19 cellular contexts compared by ENCODE assay signal in the genomic region with DNA sequence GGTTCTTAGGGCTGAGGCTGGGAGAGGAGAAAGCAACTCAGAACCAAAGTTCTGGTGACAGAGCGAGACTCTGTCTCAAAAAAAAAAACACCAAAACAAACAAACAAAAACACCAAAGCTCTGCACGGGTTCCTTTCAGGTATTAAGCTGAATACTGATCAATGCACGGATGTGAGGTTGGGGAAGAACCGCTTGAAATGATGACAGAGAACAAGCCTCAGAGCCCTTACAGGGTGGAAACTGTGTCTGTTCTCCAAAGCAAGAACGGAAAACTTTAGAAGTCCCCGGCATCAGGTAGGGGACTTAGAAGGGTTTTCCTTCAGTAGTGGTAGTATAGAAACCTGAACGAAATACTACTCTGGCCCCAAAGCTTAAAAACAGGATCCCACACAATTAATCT.
A peak's percentile ranks its signal among the peaks of the same experiment; 100 is the strongest.
DNase-seq lines count a peak whose midpoint lies in the region; ATAC-seq and TF ChIP-seq lines count a peak whose summit lies in the region.
"Had no signal": no experiment of that assay in that cellular context is flagged by ENCODE, and none has a peak within 500 bp of the region (broad histone marks: within the 10 kb centered on the region; RNA-seq: fewer than 3 reads in every experiment).

No MANE protein-coding gene starts in this region.

- peaks cover 4% of the 10 kb centered on the region; the same call in 1 of the 2 replicates for H3K9me3 ChIP-seq in OCI-LY3 (ENCODE audit: insufficient read depth, low read length)

- DNase-seq in activated T-cell treated with anti-CD3 and anti-CD28 coated beads, Interleukin-2, amount 50 U/mL, for 72 hours, result peak; percentile 10 to 18
- DNase-seq in activated T-cell treated with anti-CD3 and anti-CD28 coated beads, Interleukin-2, amount 50 U/mL, for 48 hours, result no peak
- no peak for DNase-seq in SHP77 treated with DMSO at 0.1 percent for 48 hours (lab: John Stamatoyannopoulos, UW)
- DNase-seq in COLO829 (ENCODE audit: low spot score), result no peak
- DNase-seq: ACHN; DMS79 treated with DMSO at 0.1 percent for 48 hours; GOT3; Kasumi-1; MM.1S; NCI-H1092; NCI-H2081; NCI-H2171 treated with DMSO at 0.1 percent for 48 hours; NCI-H510A; NCI-H748 treated with DMSO at 0.1 percent for 48 hours; NK-92 treated with Interleukin-12 subunit alpha and Interleukin-12 subunit beta, amount 100 ng/mL, for 24 hours; Right ventricle myocardium superior had no signal

- H4K20me1 ChIP-seq in OCI-LY3 (ENCODE audit: insufficient read depth, low read length), result peaks cover 50% of the 10 kb centered on the region

- H3K27me3 Mint-ChIP-seq in activated T-cell treated with anti-CD3 and anti-CD28 coated beads, Interleukin-2, amount 50 U/mL, for 72 hours (ENCODE audit: low read depth), result no peaks in the 10 kb centered on the region
- H3K27me3 Mint-ChIP-seq in activated T-helper 17 cell treated with anti-CD3 and anti-CD28 coated beads, Interleukin-2, amount 50 U/mL, for 72 hours, result no peaks in the 10 kb centered on the region
- H3K27me3 Mint-ChIP-seq in stimulated activated naive CD8-positive, alpha-beta T cell treated with anti-CD3 and anti-CD28 coated beads, Interleukin-15, Interleukin-2, amounts not matched to agents 100 ng/mL and 50 ng/mL, for 24 hours, result no peaks in the 10 kb centered on the region

- H3K27me3 ChIP-seq in OCI-LY3 (ENCODE audit: low read depth, low read length), result no peaks in the 10 kb centered on the region

- no peaks in the 10 kb centered on the region for H3K79me2 ChIP-seq in OCI-LY3 (ENCODE audit: low read length)

- H3K4me3 Mint-ChIP-seq in activated T-cell treated with anti-CD3 and anti-CD28 coated beads, Interleukin-2, amount 50 U/mL, for 72 hours, result peak overlapping the region; percentile 31 to 49
- H3K4me3 Mint-ChIP-seq in activated T-helper 17 cell treated with anti-CD3 and anti-CD28 coated beads, Interleukin-2, amount 50 U/mL, for 72 hours, result peak overlapping the region; percentile 29
- H3K4me3 Mint-ChIP-seq in stimulated activated naive CD8-positive, alpha-beta T cell treated with anti-CD3 and anti-CD28 coated beads, Interleukin-15, Interleukin-2, amounts not matched to agents 100 ng/mL and 50 ng/mL, for 24 hours, result no peak overlapping the region

- H3K36me3 ChIP-seq in OCI-LY3 (replicated peaks; ENCODE audit: low read depth, low read length), result peaks cover 58% of the 10 kb centered on the region

- H3K4me1 ChIP-seq in OCI-LY3 (ENCODE audit: low read length), result peaks cover 24% of the 10 kb centered on the region

- H3K27ac ChIP-seq in OCI-LY3 (ENCODE audit: low read length), result peak overlapping the region; percentile 49

- no peak for TF ChIP-seq CTCF in OCI-LY3 (IDR thresholded peaks at IDR 0.05; ENCODE audit: low read depth, low read length)

- H3K9me3 Mint-ChIP-seq in activated T-cell treated with anti-CD3 and anti-CD28 coated beads, Interleukin-2, amount 50 U/mL, for 72 hours, result no peaks in the 10 kb centered on the region
- H3K9me3 Mint-ChIP-seq in activated T-helper 17 cell treated with anti-CD3 and anti-CD28 coated beads, Interleukin-2, amount 50 U/mL, for 72 hours, result peaks cover 4% of the 10 kb centered on the region
- no peaks in the 10 kb centered on the region for H3K9me3 Mint-ChIP-seq in stimulated activated naive CD8-positive, alpha-beta T cell treated with anti-CD3 and anti-CD28 coated beads, Interleukin-15, Interleukin-2, amounts not matched to agents 100 ng/mL and 50 ng/mL, for 24 hours

- H3K27ac Mint-ChIP-seq in activated T-cell treated with anti-CD3 and anti-CD28 coated beads, Interleukin-2, amount 50 U/mL, for 72 hours, result no peak overlapping the region
- H3K27ac Mint-ChIP-seq in activated T-helper 17 cell treated with anti-CD3 and anti-CD28 coated beads, Interleukin-2, amount 50 U/mL, for 72 hours, result peak overlapping the region; percentile 90
- peak overlapping the region; percentile 64 for H3K27ac Mint-ChIP-seq in stimulated activated naive CD8-positive, alpha-beta T cell treated with anti-CD3 and anti-CD28 coated beads, Interleukin-15, Interleukin-2, amounts not matched to agents 100 ng/mL and 50 ng/mL, for 24 hours

- no peak overlapping the region for H2AFZ ChIP-seq in OCI-LY3 (ENCODE audit: low read depth, low read length)

- peak; percentile 84 to 90 for ATAC-seq in activated T-cell treated with anti-CD3 and anti-CD28 coated beads, Interleukin-2, amount 50 U/mL, for 72 hours (replicated peaks in 1 of 2)
- peak; percentile 90 for ATAC-seq in activated T-helper 17 cell treated with anti-CD3 and anti-CD28 coated beads, Interleukin-2, amount 50 U/mL, for 72 hours (replicated peaks)

- H3K36me3 Mint-ChIP-seq in activated T-cell treated with anti-CD3 and anti-CD28 coated beads, Interleukin-2, amount 50 U/mL, for 72 hours (ENCODE audit: insufficient read depth in 2 of 2), result peaks cover 9% of the 10 kb centered on the region in 2 donors
- peaks cover 45% of the 10 kb centered on the region for H3K36me3 Mint-ChIP-seq in activated T-helper 17 cell treated with anti-CD3 and anti-CD28 coated beads, Interleukin-2, amount 50 U/mL, for 72 hours (ENCODE audit: low read depth)
- H3K36me3 Mint-ChIP-seq in stimulated activated naive CD8-positive, alpha-beta T cell treated with anti-CD3 and anti-CD28 coated beads, Interleukin-15, Interleukin-2, amounts not matched to agents 100 ng/mL and 50 ng/mL, for 24 hours (ENCODE audit: low read depth), result peaks cover 35% of the 10 kb centered on the region

- peaks cover 39% of the 10 kb centered on the region for H3K4me1 Mint-ChIP-seq in activated T-cell treated with anti-CD3 and anti-CD28 coated beads, Interleukin-2, amount 50 U/mL, for 72 hours (ENCODE audit: low read depth)
- peaks cover 36% of the 10 kb centered on the region for H3K4me1 Mint-ChIP-seq in activated T-helper 17 cell treated with anti-CD3 and anti-CD28 coated beads, Interleukin-2, amount 50 U/mL, for 72 hours
- peaks cover 32% of the 10 kb centered on the region for H3K4me1 Mint-ChIP-seq in stimulated activated naive CD8-positive, alpha-beta T cell treated with anti-CD3 and anti-CD28 coated beads, Interleukin-15, Interleukin-2, amounts not matched to agents 100 ng/mL and 50 ng/mL, for 24 hours (ENCODE audit: low read depth)

- H3K4me2 ChIP-seq in OCI-LY3 (ENCODE audit: low read length), result peak overlapping the region; percentile 41

- H3K9ac ChIP-seq in OCI-LY3 (ENCODE audit: low read length), result no peak overlapping the region

- peak overlapping the region; percentile 26; the same call in 1 of the 2 replicates for H3K4me3 ChIP-seq in OCI-LY3 (ENCODE audit: low read length)

Comparison
In these comparisons a context has a peak if more than half of its experiments do, and no peak if none do; other contexts are left out.
1. DNase-seq: peak in activated T-cell treated with anti-CD3 and anti-CD28 coated beads, Interleukin-2, amount 50 U/mL, for 72 hours (2 of 2); none in activated T-cell treated with anti-CD3 and anti-CD28 coated beads, Interleukin-2, amount 50 U/mL, for 48 hours (0 of 2), SHP77 treated with DMSO at 0.1 percent for 48 hours (single experiment) and COLO829 (single experiment).